Comparison of ENCODE assay signal across 9 cellular contexts in genomic region chr6:71248306-71248705, GRCh38. TPM values are rescaled to one million over a fixed set of nuclear protein-coding genes. Genes with fewer than 3 reads are reported as not detected.
DNase-seq lines count a peak whose midpoint lies in the region; ATAC-seq and TF ChIP-seq lines count a peak whose summit lies in the region.
"Had no signal": no experiment of that assay in that cellular context is flagged by ENCODE, and none has a peak within 500 bp of the region (broad histone marks: within the 10 kb centered on the region; RNA-seq: fewer than 3 reads in every experiment).

No MANE protein-coding gene starts in this region.

- no peaks in the 10 kb centered on the region for H3K36me3 Mint-ChIP-seq in activated B cell treated with CpG ODN at 0.5 μM for 24 hours (ENCODE audit: low read depth)
- H3K36me3 Mint-ChIP-seq in CD8-positive, alpha-beta T cell: no peaks in the 10 kb centered on the region
- H3K36me3 Mint-ChIP-seq: activated naive CD8-positive, alpha-beta T cell treated with anti-CD3 and anti-CD28 coated beads, Interleukin-2, amount 10 ng/mL, durations not matched to agents 7 days and 5 days had no signal

- POLR2A ChIA-PET in activated B cell treated with CpG ODN at 0.5 μM for 24 hours (lab: Charles Lee): interaction anchor here (1.8 to 5.8 kb wide), 2 partner anchors 21 to 40 kb away, joined by 5 to 67 read pairs; partner anchors contain the start of gene OGFRL1
- POLR2A ChIA-PET in CD8-positive, alpha-beta T cell (lab: Charles Lee): no interaction called here

- no peaks in the 10 kb centered on the region for H3K36me3 ChIP-seq in CD8-positive, alpha-beta T cell (ENCODE audit: insufficient read depth, low read length)

- no peak overlapping the region for H3K4me3 ChIP-seq in CD8-positive, alpha-beta T cell (ENCODE audit: low read depth, low read length)

- peaks cover 5% of the 10 kb centered on the region for H3K9me3 Mint-ChIP-seq in activated B cell treated with CpG ODN at 0.5 μM for 24 hours
- no peaks in the 10 kb centered on the region for H3K9me3 Mint-ChIP-seq in CD8-positive, alpha-beta T cell
- H3K9me3 Mint-ChIP-seq: activated naive CD8-positive, alpha-beta T cell treated with anti-CD3 and anti-CD28 coated beads, Interleukin-2, amount 10 ng/mL, durations not matched to agents 7 days and 5 days had no signal

- no peak for TF ChIP-seq CTCF in activated B cell treated with CpG ODN at 0.5 μM for 24 hours (IDR thresholded peaks at IDR 0.05)
- no peak for TF ChIP-seq CTCF in CD8-positive, alpha-beta T cell (IDR thresholded peaks at IDR 0.05)

- ATAC-seq in GM19467 (IDR thresholded peaks at IDR 0.05; ENCODE audit: unreplicated experiment): peak; percentile 90
- ATAC-seq in HG03558 (IDR thresholded peaks at IDR 0.05; ENCODE audit: extremely low read depth, unreplicated experiment): peak; percentile 74
- peak; percentile 79 for ATAC-seq in activated B cell treated with CpG ODN at 0.5 μM for 24 hours (ENCODE audit: low read depth)
- peak; percentile 46 for ATAC-seq in left lobe of liver
- no peak for ATAC-seq in CD8-positive, alpha-beta T cell
- ATAC-seq in HG03045 (IDR thresholded peaks at IDR 0.05; ENCODE audit: unreplicated experiment): no peak

- H3K4me1 Mint-ChIP-seq in activated B cell treated with CpG ODN at 0.5 μM for 24 hours: peaks cover 51% of the 10 kb centered on the region
- peaks cover 12% of the 10 kb centered on the region for H3K4me1 Mint-ChIP-seq in CD8-positive, alpha-beta T cell (ENCODE audit: low read depth)

- H3K27me3 Mint-ChIP-seq in activated B cell treated with CpG ODN at 0.5 μM for 24 hours: no peaks in the 10 kb centered on the region
- H3K27me3 Mint-ChIP-seq in CD8-positive, alpha-beta T cell (ENCODE audit: low read depth): no peaks in the 10 kb centered on the region

- H3K27ac ChIP-seq in CD8-positive, alpha-beta T cell (ENCODE audit: low read depth, low read length): no peak overlapping the region

- no peaks in the 10 kb centered on the region for H3K27me3 ChIP-seq in CD8-positive, alpha-beta T cell (ENCODE audit: insufficient read depth, low read length)

- H3K27ac Mint-ChIP-seq in activated B cell treated with CpG ODN at 0.5 μM for 24 hours: peak overlapping the region; percentile 80
- no peak overlapping the region for H3K27ac Mint-ChIP-seq in CD8-positive, alpha-beta T cell
- H3K27ac Mint-ChIP-seq: activated naive CD8-positive, alpha-beta T cell treated with anti-CD3 and anti-CD28 coated beads, Interleukin-2, amount 10 ng/mL, durations not matched to agents 7 days and 5 days had no signal

- CTCF ChIA-PET in activated B cell treated with CpG ODN at 0.5 μM for 24 hours (lab: Charles Lee): interaction anchor here (1.3 to 1.7 kb wide), 2 partner anchors 39 to 40 kb away, joined by 3 to 7 read pairs; partner anchors contain the start of gene OGFRL1
- CTCF ChIA-PET in CD8-positive, alpha-beta T cell (lab: Charles Lee): no interaction called here

- peaks cover 8% of the 10 kb centered on the region for H3K4me1 ChIP-seq in CD8-positive, alpha-beta T cell (ENCODE audit: insufficient read depth, low read length)

- DNase-seq in AG08395 (ENCODE audit: low spot score) (peak; percentile 45), activated B cell treated with CpG ODN at 0.5 μM for 24 hours (no peak), left lobe of liver (ENCODE audit: low spot score) (no peak), NCI-H187 treated with DMSO at 0.1 percent for 48 hours (lab: John Stamatoyannopoulos, UW) (no peak)
- no peak for DNase-seq in CD8-positive, alpha-beta T cell
- DNase-seq: activated naive CD8-positive, alpha-beta T cell treated with anti-CD3 and anti-CD28 coated beads, Interleukin-2, amount 10 ng/mL, durations not matched to agents 7 days and 5 days had no signal

- intact Hi-C loops in activated B cell treated with CpG ODN at 0.5 μM for 24 hours (cut with micrococcal nuclease): loop anchor here (1.0 kb wide), 1 partner anchor 40 kb away; the partner anchor contains the start of gene OGFRL1
- intact Hi-C loops in CD8-positive, alpha-beta T cell (cut with DNase I, micrococcal nuclease): no loop called here

- H3K4me3 Mint-ChIP-seq in activated B cell treated with CpG ODN at 0.5 μM for 24 hours: peak overlapping the region; percentile 8
- H3K4me3 Mint-ChIP-seq in CD8-positive, alpha-beta T cell: no peak overlapping the region
- H3K4me3 Mint-ChIP-seq: activated naive CD8-positive, alpha-beta T cell treated with anti-CD3 and anti-CD28 coated beads, Interleukin-2, amount 10 ng/mL, durations not matched to agents 7 days and 5 days had no signal

- no peaks in the 10 kb centered on the region for H3K9me3 ChIP-seq in CD8-positive, alpha-beta T cell (ENCODE audit: low read length)

RNA-seq across cellular contexts. Expression of gene OGFRL1, which starts 40.3 kb away (rescaled TPM):
- total RNA-seq in activated B cell treated with CpG ODN at 0.5 μM for 24 hours: 17.1 and 18.4 TPM in 2 replicates
- total RNA-seq in left lobe of liver: 2.3 TPM
- total RNA-seq in CD8-positive, alpha-beta T cell: 1 to 10 TPM; 9.6 to 10.0 TPM

Comparison
In these comparisons a context has a peak if more than half of its experiments do, and no peak if none do; other contexts are left out.
1. ATAC-seq: peak in GM19467 (single experiment), HG03558 (single experiment), activated B cell treated with CpG ODN at 0.5 μM for 24 hours (single experiment) and left lobe of liver (single experiment); none in CD8-positive, alpha-beta T cell (single experiment) and HG03045 (single experiment).